1 cellular context compared by ENCODE assay signal in the genomic region with DNA sequence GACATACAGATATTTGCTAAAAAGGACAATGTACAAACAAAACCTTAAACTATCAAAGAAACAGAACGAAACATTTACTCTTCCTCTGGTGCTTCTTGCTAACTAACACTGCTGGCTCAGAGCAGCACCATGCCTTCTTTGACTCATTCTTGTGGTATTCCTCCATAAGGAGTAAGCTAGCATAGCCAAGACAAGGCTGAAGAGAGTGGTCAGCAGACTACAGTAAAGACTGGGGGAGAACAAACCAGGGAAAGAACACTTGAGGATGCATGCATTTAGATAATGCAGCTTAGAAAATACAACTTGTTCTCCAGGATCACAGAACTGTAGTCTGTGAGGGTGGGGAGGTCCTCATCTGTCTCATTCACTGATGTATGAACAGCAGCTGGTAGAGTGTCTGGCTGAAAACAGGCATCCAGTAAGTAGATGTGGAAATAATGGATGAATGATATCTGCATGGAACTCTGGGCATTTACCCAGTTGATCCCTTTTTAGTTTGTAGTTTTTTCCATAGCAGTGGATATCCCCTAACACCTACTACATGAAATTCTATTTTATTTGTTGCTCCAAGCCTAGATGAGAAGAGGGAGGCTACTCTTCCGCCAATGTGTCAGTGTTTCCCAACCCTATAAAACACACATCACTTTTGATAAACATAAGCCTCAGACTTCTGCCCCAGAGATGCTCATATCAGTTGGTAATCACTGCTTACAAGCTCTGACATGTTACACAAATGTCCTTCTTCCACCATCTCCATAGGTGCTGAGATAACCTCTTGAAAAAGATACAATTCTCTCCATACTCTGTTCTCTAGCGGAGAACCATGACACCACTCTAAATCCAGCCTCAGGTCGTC.
TF ChIP-seq lines count a peak whose summit lies in the region.

No MANE protein-coding gene starts in this region.

TF ChIP-seq in GM12878, 131 proteins besides CTCF, POLR2A, EP300 and RAD21 (continued from another document):
- TF ChIP-seq, protein P1, sequence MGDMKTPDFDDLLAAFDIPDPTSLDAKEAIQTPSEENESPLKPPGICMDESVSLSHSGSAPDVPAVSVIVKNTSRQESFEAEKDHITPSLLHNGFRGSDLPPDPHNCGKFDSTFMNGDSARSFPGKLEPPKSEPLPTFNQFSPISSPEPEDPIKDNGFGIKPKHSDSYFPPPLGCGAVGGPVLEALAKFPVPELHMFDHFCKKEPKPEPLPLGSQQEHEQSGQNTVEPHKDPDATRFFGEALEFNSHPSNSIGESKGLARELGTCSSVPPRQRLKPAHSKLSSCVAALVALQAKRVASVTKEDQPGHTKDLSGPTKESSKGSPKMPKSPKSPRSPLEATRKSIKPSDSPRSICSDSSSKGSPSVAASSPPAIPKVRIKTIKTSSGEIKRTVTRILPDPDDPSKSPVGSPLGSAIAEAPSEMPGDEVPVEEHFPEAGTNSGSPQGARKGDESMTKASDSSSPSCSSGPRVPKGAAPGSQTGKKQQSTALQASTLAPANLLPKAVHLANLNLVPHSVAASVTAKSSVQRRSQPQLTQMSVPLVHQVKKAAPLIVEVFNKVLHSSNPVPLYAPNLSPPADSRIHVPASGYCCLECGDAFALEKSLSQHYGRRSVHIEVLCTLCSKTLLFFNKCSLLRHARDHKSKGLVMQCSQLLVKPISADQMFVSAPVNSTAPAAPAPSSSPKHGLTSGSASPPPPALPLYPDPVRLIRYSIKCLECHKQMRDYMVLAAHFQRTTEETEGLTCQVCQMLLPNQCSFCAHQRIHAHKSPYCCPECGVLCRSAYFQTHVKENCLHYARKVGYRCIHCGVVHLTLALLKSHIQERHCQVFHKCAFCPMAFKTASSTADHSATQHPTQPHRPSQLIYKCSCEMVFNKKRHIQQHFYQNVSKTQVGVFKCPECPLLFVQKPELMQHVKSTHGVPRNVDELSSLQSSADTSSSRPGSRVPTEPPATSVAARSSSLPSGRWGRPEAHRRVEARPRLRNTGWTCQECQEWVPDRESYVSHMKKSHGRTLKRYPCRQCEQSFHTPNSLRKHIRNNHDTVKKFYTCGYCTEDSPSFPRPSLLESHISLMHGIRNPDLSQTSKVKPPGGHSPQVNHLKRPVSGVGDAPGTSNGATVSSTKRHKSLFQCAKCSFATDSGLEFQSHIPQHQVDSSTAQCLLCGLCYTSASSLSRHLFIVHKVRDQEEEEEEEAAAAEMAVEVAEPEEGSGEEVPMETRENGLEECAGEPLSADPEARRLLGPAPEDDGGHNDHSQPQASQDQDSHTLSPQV (IDR thresholded peaks at IDR 0.05): no peak
- TF ChIP-seq, protein P2, sequence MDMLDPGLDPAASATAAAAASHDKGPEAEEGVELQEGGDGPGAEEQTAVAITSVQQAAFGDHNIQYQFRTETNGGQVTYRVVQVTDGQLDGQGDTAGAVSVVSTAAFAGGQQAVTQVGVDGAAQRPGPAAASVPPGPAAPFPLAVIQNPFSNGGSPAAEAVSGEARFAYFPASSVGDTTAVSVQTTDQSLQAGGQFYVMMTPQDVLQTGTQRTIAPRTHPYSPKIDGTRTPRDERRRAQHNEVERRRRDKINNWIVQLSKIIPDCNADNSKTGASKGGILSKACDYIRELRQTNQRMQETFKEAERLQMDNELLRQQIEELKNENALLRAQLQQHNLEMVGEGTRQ (IDR thresholded peaks at IDR 0.05; ENCODE audit: borderline replicate concordance, low read depth, low read length): no peak
- no peak for TF ChIP-seq RUNX3 (IDR thresholded peaks at IDR 0.05; ENCODE audit: low read length)
- TF ChIP-seq, protein P3, sequence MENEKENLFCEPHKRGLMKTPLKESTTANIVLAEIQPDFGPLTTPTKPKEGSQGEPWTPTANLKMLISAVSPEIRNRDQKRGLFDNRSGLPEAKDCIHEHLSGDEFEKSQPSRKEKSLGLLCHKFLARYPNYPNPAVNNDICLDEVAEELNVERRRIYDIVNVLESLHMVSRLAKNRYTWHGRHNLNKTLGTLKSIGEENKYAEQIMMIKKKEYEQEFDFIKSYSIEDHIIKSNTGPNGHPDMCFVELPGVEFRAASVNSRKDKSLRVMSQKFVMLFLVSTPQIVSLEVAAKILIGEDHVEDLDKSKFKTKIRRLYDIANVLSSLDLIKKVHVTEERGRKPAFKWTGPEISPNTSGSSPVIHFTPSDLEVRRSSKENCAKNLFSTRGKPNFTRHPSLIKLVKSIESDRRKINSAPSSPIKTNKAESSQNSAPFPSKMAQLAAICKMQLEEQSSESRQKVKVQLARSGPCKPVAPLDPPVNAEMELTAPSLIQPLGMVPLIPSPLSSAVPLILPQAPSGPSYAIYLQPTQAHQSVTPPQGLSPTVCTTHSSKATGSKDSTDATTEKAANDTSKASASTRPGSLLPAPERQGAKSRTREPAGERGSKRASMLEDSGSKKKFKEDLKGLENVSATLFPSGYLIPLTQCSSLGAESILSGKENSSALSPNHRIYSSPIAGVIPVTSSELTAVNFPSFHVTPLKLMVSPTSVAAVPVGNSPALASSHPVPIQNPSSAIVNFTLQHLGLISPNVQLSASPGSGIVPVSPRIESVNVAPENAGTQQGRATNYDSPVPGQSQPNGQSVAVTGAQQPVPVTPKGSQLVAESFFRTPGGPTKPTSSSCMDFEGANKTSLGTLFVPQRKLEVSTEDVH (IDR thresholded peaks at IDR 0.05; ENCODE audit: low read depth, partially characterized antibody): no peak
- no peak for TF ChIP-seq BRCA1 (IDR thresholded peaks at IDR 0.05; ENCODE audit: low read depth, low read length)
- TF ChIP-seq SUPT20H (IDR thresholded peaks at IDR 0.05; ENCODE audit: borderline replicate concordance, control insufficient read depth, low read depth, low read length): no peak
- TF ChIP-seq MYC (IDR thresholded peaks at IDR 0.05; ENCODE audit: insufficient read depth, insufficient read length, insufficient replicate concordance, low read length, severe bottlenecking): no peak
- no peak for TF ChIP-seq NFXL1 (IDR thresholded peaks at IDR 0.05; ENCODE audit: borderline replicate concordance)
- no peak for TF ChIP-seq SPI1 (IDR thresholded peaks at IDR 0.05; ENCODE audit: borderline replicate concordance, insufficient read depth, low read depth, low read length)
- TF ChIP-seq EGR1 (IDR thresholded peaks at IDR 0.05; ENCODE audit: borderline replicate concordance in 1 of 2, low read depth in 2 of 2, low read length in 2 of 2): no peak
- TF ChIP-seq EED (IDR thresholded peaks at IDR 0.05; ENCODE audit: low read depth): no peak
